ENCODE assay signal across 1 cellular context in genomic region chr3:56836276-56837163, GRCh38.
TF ChIP-seq lines count a peak whose summit lies in the region.

No MANE protein-coding gene starts in this region.

TF ChIP-seq in endothelial cell of umbilical vein, 7 proteins besides CTCF, POLR2A, EP300 and RAD21:
- TF ChIP-seq FOS (IDR thresholded peaks at IDR 0.05; ENCODE audit: borderline replicate concordance, insufficient read depth, low read length) (no peak), MYC (IDR thresholded peaks at IDR 0.05; ENCODE audit: low read depth, low read length) (no peak), POLR2AphosphoS5 (IDR thresholded peaks at IDR 0.05; ENCODE audit: insufficient read depth, low read depth, low read length) (no peak), MAX (IDR thresholded peaks at IDR 0.05; ENCODE audit: insufficient read depth, insufficient read length) (no peak), JUN (IDR thresholded peaks at IDR 0.05; ENCODE audit: borderline replicate concordance, insufficient read depth, insufficient read length, low read depth) (peak; percentile 25)
